In the genomic region with DNA sequence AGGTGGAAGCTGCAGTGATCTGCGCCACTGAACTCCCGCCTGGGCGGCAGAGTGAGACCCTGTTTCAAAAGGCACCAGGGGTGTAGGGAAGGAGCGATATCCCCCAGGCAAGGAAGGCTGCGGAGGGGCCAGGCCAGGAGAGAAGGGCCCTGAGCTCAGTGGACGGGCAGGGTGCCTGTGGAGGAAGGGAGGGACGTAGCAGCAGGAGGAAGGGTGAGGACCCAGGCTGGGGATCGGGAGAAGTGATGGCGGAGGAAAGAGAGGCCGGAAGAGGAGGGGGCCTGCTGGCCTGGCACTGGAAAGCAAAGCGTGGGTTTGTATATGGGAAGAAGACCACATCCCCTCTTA, we compare ENCODE assay signal across 8 cellular contexts. TPM values are rescaled to one million over a fixed set of nuclear protein-coding genes. Genes with fewer than 3 reads are reported as not detected.
DNase-seq lines count a peak whose midpoint lies in the region; ATAC-seq lines count a peak whose summit lies in the region.

No MANE protein-coding gene starts in this region.

- DNase-seq in effector memory CD4-positive, alpha-beta T cell: no peak
- no peak for DNase-seq in naive thymus-derived CD4-positive, alpha-beta T cell
- DNase-seq in G401 (ENCODE audit: low spot score) (no peak), occipital lobe (lab: John Stamatoyannopoulos, UW) (no peak)
- DNase-seq in stimulated activated CD4-positive, alpha-beta T cell treated with anti-CD3 and anti-CD28 coated beads, Interleukin-4, amount 100 ng/mL, for 24 hours: no peak

- H3K36me3 Mint-ChIP-seq in naive thymus-derived CD4-positive, alpha-beta T cell: peaks cover 0 to 45% (median 0%) of the 10 kb centered on the region in 5 donors

- peak overlapping the region; percentile 87 to 99 (median 96) for H3K27ac Mint-ChIP-seq in naive thymus-derived CD4-positive, alpha-beta T cell

- ATAC-seq in GM18502 (IDR thresholded peaks at IDR 0.05; ENCODE audit: poor library complexity, unreplicated experiment): peak; percentile 1
- peak; percentile 2 for ATAC-seq in HG03460 (IDR thresholded peaks at IDR 0.05; ENCODE audit: unreplicated experiment)
- no peak for ATAC-seq in naive thymus-derived CD4-positive, alpha-beta T cell
- ATAC-seq in GM21619 (IDR thresholded peaks at IDR 0.05; ENCODE audit: unreplicated experiment): no peak

- in situ Hi-C loops in G401 (cut with HindIII; ENCODE audit: low sequenced_read_pairs): no loop called here

- H3K27me3 Mint-ChIP-seq in naive thymus-derived CD4-positive, alpha-beta T cell: peaks cover 0 to under 1% (median 0%) of the 10 kb centered on the region in 5 donors

- H3K4me3 ChIP-seq in effector memory CD4-positive, alpha-beta T cell (ENCODE audit: insufficient read depth, low read depth, low read length, poor library complexity, severe bottlenecking): peak overlapping the region; percentile 78
- peak overlapping the region; percentile 68 for H3K4me3 ChIP-seq in naive thymus-derived CD4-positive, alpha-beta T cell (ENCODE audit: low read length)

- H3K36me3 ChIP-seq in effector memory CD4-positive, alpha-beta T cell (ENCODE audit: control insufficient read depth, insufficient read depth, low read length): no peaks in the 10 kb centered on the region
- H3K36me3 ChIP-seq in naive thymus-derived CD4-positive, alpha-beta T cell (ENCODE audit: control insufficient read depth in 2 of 3, insufficient read depth in 3 of 3, low read length in 3 of 3): no peaks in the 10 kb centered on the region

- peak overlapping the region; percentile 89 to 97 (median 94) for H3K4me3 Mint-ChIP-seq in naive thymus-derived CD4-positive, alpha-beta T cell

- H3K27ac ChIP-seq in effector memory CD4-positive, alpha-beta T cell (ENCODE audit: insufficient read depth, low read length, poor library complexity, severe bottlenecking): peak overlapping the region; percentile 86
- H3K27ac ChIP-seq in naive thymus-derived CD4-positive, alpha-beta T cell (ENCODE audit: low read depth, low read length): peak overlapping the region; percentile 82

- POLR2A ChIA-PET in naive thymus-derived CD4-positive, alpha-beta T cell (lab: Charles Lee): no interaction called here

- H3K9me3 ChIP-seq in effector memory CD4-positive, alpha-beta T cell (ENCODE audit: control insufficient read depth, low read length): no peaks in the 10 kb centered on the region
- no peaks in the 10 kb centered on the region for H3K9me3 ChIP-seq in naive thymus-derived CD4-positive, alpha-beta T cell (ENCODE audit: control insufficient read depth in 2 of 3, low read length in 3 of 3)

- H3K27me3 ChIP-seq in effector memory CD4-positive, alpha-beta T cell (replicated peaks; ENCODE audit: control insufficient read depth, insufficient read depth, low read length, poor library complexity, severe bottlenecking): no peaks in the 10 kb centered on the region
- no peaks in the 10 kb centered on the region for H3K27me3 ChIP-seq in naive thymus-derived CD4-positive, alpha-beta T cell (ENCODE audit: control insufficient read depth in 2 of 2, insufficient read depth in 2 of 2, low read length in 2 of 2)

- intact Hi-C loops in naive thymus-derived CD4-positive, alpha-beta T cell (cut with micrococcal nuclease): loop anchor here (1.0 to 5.0 kb wide), 7 partner anchors 38 to 253 kb away; a partner anchor contains a TSS

- peaks cover 59% of the 10 kb centered on the region for H3K4me1 ChIP-seq in effector memory CD4-positive, alpha-beta T cell (ENCODE audit: control insufficient read depth, insufficient read depth, low read length, poor library complexity, severe bottlenecking)
- peaks cover 32 to 41% of the 10 kb centered on the region in 2 donors for H3K4me1 ChIP-seq in naive thymus-derived CD4-positive, alpha-beta T cell (ENCODE audit: control insufficient read depth in 2 of 2, insufficient read depth in 2 of 2, low read length in 2 of 2)

- CTCF ChIA-PET in naive thymus-derived CD4-positive, alpha-beta T cell (lab: Charles Lee): no interaction called here

- peaks cover 0 to 9% (median 0%) of the 10 kb centered on the region in 11 donors for H3K9me3 Mint-ChIP-seq in naive thymus-derived CD4-positive, alpha-beta T cell

- peaks cover 39 to 72% (median 50%) of the 10 kb centered on the region in 7 donors for H3K4me1 Mint-ChIP-seq in naive thymus-derived CD4-positive, alpha-beta T cell

RNA-seq across cellular contexts. Expression of a gene that starts 45.6 kb away (rescaled TPM):
- total RNA-seq in naive thymus-derived CD4-positive, alpha-beta T cell: 100 to 1,000 TPM in 1 of 5 experiments, 10 to 100 TPM in 2, 1 to 10 TPM in 2; 1.2 to 143 (median 14.8) TPM
- polyA plus RNA-seq in naive thymus-derived CD4-positive, alpha-beta T cell: 1 to 10 TPM; 1.0 to 4.1 TPM
- total RNA-seq in G401 (2014; rRNA removed; shearing (Covaris generic)): not detected in 2 replicates
- 0.62 TPM for total RNA-seq in occipital lobe

Comparison
In these comparisons a context has a peak if more than half of its experiments do, and no peak if none do; other contexts are left out.
1. ATAC-seq: peak in GM18502 (single experiment) and HG03460 (single experiment); none in naive thymus-derived CD4-positive, alpha-beta T cell (single experiment) and GM21619 (single experiment).